12 cellular contexts compared by ENCODE assay signal in the genomic region with DNA sequence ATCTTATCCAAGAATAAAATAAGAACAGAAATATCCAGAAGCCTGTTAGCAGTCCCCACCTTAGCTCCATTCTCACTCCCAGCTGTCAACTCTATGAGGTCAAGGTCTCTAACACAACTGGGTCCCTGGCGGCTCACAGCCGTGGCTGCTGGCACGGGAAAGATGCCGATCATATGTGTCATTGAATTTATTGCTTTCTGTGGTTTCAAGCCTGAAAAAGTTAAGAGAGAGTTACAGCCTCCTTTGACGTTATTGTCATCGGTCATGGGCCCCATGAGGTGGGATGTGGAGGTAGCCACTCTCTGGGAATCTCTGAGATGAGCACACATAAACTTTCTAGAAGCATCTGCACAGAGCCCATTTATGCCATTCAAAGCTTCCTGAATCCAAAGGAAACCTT. TPM values are rescaled to one million over a fixed set of nuclear protein-coding genes. Genes with fewer than 3 reads are reported as not detected.
A peak's percentile ranks its signal among the peaks of the same experiment; 100 is the strongest.
DNase-seq lines count a peak whose midpoint lies in the region; TF ChIP-seq lines count a peak whose summit lies in the region.
"Had no signal": no experiment of that assay in that cellular context is flagged by ENCODE, and none has a peak within 500 bp of the region (broad histone marks: within the 10 kb centered on the region; RNA-seq: fewer than 3 reads in every experiment).

No MANE protein-coding gene starts in this region.

- TF ChIP-seq POLR2A in adrenal gland (IDR thresholded peaks at IDR 0.05) (no peak), sigmoid colon (IDR thresholded peaks at IDR 0.05) (no peak)

- H3K9me3 ChIP-seq in adrenal gland (replicated peaks in 1 of 3) (no peaks in the 10 kb centered on the region), sigmoid colon (no peaks in the 10 kb centered on the region)
- H3K9me3 ChIP-seq: right atrium auricular region, upper lobe of left lung had no signal

- peaks cover 4% of the 10 kb centered on the region for H3K27me3 ChIP-seq in adrenal gland
- H3K27me3 ChIP-seq in kidney epithelial cell (ENCODE audit: control insufficient read depth, insufficient read depth, low read length): no peaks in the 10 kb centered on the region
- no peaks in the 10 kb centered on the region for H3K27me3 ChIP-seq in sigmoid colon
- H3K27me3 ChIP-seq: right atrium auricular region, upper lobe of left lung had no signal

- TF ChIP-seq CTCF in adrenal gland (IDR thresholded peaks at IDR 0.05) (no peak), kidney epithelial cell (IDR thresholded peaks at IDR 0.05; ENCODE audit: insufficient read depth, low read length, poor library complexity, severe bottlenecking) (no peak), sigmoid colon (IDR thresholded peaks at IDR 0.05) (no peak)

- peaks cover 5 to 10% of the 10 kb centered on the region in 2 donors for H3K4me1 ChIP-seq in adrenal gland (replicated peaks in 1 of 2)
- H3K4me1 ChIP-seq in sigmoid colon: peaks cover 0 to 5% (median 0%) of the 10 kb centered on the region in 4 donors
- H3K4me1 ChIP-seq: right atrium auricular region had no signal

- H3K4me3 ChIP-seq in adrenal gland (no peak overlapping the region), kidney epithelial cell (ENCODE audit: low read depth, low read length) (no peak overlapping the region), sigmoid colon (no peak overlapping the region)
- H3K4me3 ChIP-seq: right atrium auricular region, upper lobe of left lung had no signal

- TF ChIP-seq EP300 in sigmoid colon (IDR thresholded peaks at IDR 0.05): no peak

- WGBS in adrenal gland, 4 donors: 22 to 26% (median 23%) methylated on average over 6 of the region's 6 CpGs
- 4 to 23% methylated on average over 6 of the region's 6 CpGs for WGBS in sigmoid colon, 2 donors

- H3K36me3 ChIP-seq in adrenal gland (replicated peaks in 1 of 2) (no peaks in the 10 kb centered on the region), kidney epithelial cell (ENCODE audit: control insufficient read depth, insufficient read depth, low read length) (no peaks in the 10 kb centered on the region), sigmoid colon (no peaks in the 10 kb centered on the region)
- H3K36me3 ChIP-seq: right atrium auricular region, upper lobe of left lung had no signal

- H3K27ac ChIP-seq in adrenal gland (peak overlapping the region in 1 of 5 donors; percentile 10), sigmoid colon (no peak overlapping the region)
- H3K27ac ChIP-seq: right atrium auricular region, upper lobe of left lung had no signal

- DNase-seq in A172 (ENCODE audit: low spot score) (peak; percentile 97), HT1080 (ENCODE audit: low read depth) (peak; percentile 99), adrenal gland (peak in 6 of 7 donors; percentile 39 to 67 (median 54)), kidney epithelial cell (ENCODE audit: low read depth) (peak; percentile 95), AML-193 (lab: John Stamatoyannopoulos, UW) (no peak), NCI-H187 (lab: John Stamatoyannopoulos, UW) (no peak), sigmoid colon (no peak)
- DNase-seq in activated naive CD4-positive, alpha-beta T cell treated with Interleukin-2 at 50 U/mL for 16 hours: no peak
- DNase-seq: activated B cell treated with CpG ODN at 0.5 μM for 24 hours; effector memory CD4-positive, alpha-beta T cell had no signal

- intact Hi-C loops in adrenal gland (cut with DNase I) (no loop called here), sigmoid colon (cut with DNase I) (no loop called here)

RNA-seq across cellular contexts. Expression of gene CABLES1, which starts 28.7 kb away (rescaled TPM):
- total RNA-seq in A172 (2014; rRNA removed; shearing (Covaris generic)): 7.1 and 11.3 TPM in 2 replicates
- 3.4 and 5.3 TPM in 2 replicates for total RNA-seq in HT1080 (2014; rRNA removed; shearing (Covaris generic))
- polyA plus RNA-seq in HT1080 (2015; cell fraction: cytosol; rRNA removed): 4.4 and 5.8 TPM in 2 replicates
- 5.3 and 5.4 TPM in 2 replicates for polyA plus RNA-seq in HT1080 (2015; cell fraction: nucleus; rRNA removed)
- 10 to 100 TPM in 2 of 8 donors, 1 to 10 TPM in 6; 4.1 to 11.9 (median 7.7) TPM for total RNA-seq in adrenal gland
- polyA plus RNA-seq in adrenal gland: 1 to 10 TPM; 2.5 to 4.3 (median 3.6) TPM
- 7.5 and 9.6 TPM in 2 replicates for total RNA-seq in kidney epithelial cell
- 1 to 10 TPM; 1.9 to 4.3 (median 3.8) TPM for total RNA-seq in sigmoid colon
- 1 to 10 TPM; 3.5 to 7.2 (median 5.1) TPM for polyA plus RNA-seq in sigmoid colon

Comparison
In these comparisons a context has a peak if more than half of its experiments do, and no peak if none do; other contexts are left out.
1. DNase-seq: peak in A172 (single experiment), HT1080 (single experiment), adrenal gland (6 of 7) and kidney epithelial cell (single experiment); none in AML-193 (0 of 2), NCI-H187 (0 of 2), activated naive CD4-positive, alpha-beta T cell treated with Interleukin-2 at 50 U/mL for 16 hours (single experiment) and sigmoid colon (single experiment).